8 cellular contexts compared by ENCODE assay signal in genomic region chr2:206157014-206157413, GRCh38. TPM values are rescaled to one million over a fixed set of nuclear protein-coding genes. Genes with fewer than 3 reads are reported as not detected.
DNase-seq lines count a peak whose midpoint lies in the region; ATAC-seq and TF ChIP-seq lines count a peak whose summit lies in the region.
"Not testable (repeated sequence)": the region's sequence is repeated elsewhere in the genome, so short reads cannot be mapped to it uniquely, and the experiment has no call there.

No MANE protein-coding gene starts in this region.

- H3K4me2 ChIP-seq in Karpas-422 (ENCODE audit: low read depth, low read length, poor library complexity, severe bottlenecking) (peak overlapping the region; percentile 74), smooth muscle cell (peak overlapping the region; percentile 92)

- not testable (repeated sequence) for H3K27ac Mint-ChIP-seq in CD4-positive, CD25-positive, alpha-beta regulatory T cell; T-helper 2 cell treated with Interferon-gamma antibody and Interleukin-4, amounts not matched to agents 5 μg/mL and 100 μg/mL, for 36 hours; glutamatergic neuron (ENCODE audit: unreplicated experiment); natural killer cell treated with Interleukin-12 subunit alpha and Interleukin-12 subunit beta and Interleukin-15 and Interleukin-18, amount 100 ng/mL, for 72 hours
- peak overlapping the region; percentile 22 for H3K27ac Mint-ChIP-seq in activated T-helper 2 cell treated with anti-CD3 and anti-CD28 coated beads, Interferon-gamma antibody, Interleukin-2, Interleukin-4, amounts not matched to agents 10 μg/mL and 5 μg/mL and 100 μg/mL, durations not matched to agents 14 hours and 24 hours and 36 hours

- intact Hi-C loops in activated T-helper 2 cell treated with anti-CD3 and anti-CD28 coated beads, Interferon-gamma antibody, Interleukin-2, Interleukin-4, amounts not matched to agents 10 μg/mL and 5 μg/mL and 100 μg/mL, durations not matched to agents 14 hours and 24 hours and 36 hours (cut with micrococcal nuclease): loop anchor here (10.0 kb wide), 1 partner anchor 1368 kb away; the partner anchor contains the start of gene CREB1
- intact Hi-C loops in breast epithelium (cut with DNase I; ENCODE audit: low total_unique reads): not testable (repeated sequence)

- H3K79me2 ChIP-seq in Karpas-422 (ENCODE audit: low read length) (peaks cover 91% of the 10 kb centered on the region), smooth muscle cell (ENCODE audit: low read depth) (peaks cover 92% of the 10 kb centered on the region)

- H2AFZ ChIP-seq in Karpas-422 (ENCODE audit: low read length); smooth muscle cell (ENCODE audit: low read depth): not testable (repeated sequence)

- not testable (repeated sequence) for H3K27me3 ChIP-seq in CD4-positive, CD25-positive, alpha-beta regulatory T cell (ENCODE audit: control insufficient read depth, insufficient read depth, low read length); Karpas-422 (ENCODE audit: low read length); breast epithelium; smooth muscle cell (ENCODE audit: low read depth)

- H3K9ac ChIP-seq in Karpas-422 (ENCODE audit: low read length); smooth muscle cell (ENCODE audit: low read depth): not testable (repeated sequence)

- H3F3A ChIP-seq in smooth muscle cell (ENCODE audit: low read depth): not testable (repeated sequence)

- not testable (repeated sequence) for H3K9me3 Mint-ChIP-seq in CD4-positive, CD25-positive, alpha-beta regulatory T cell; T-helper 2 cell treated with Interferon-gamma antibody and Interleukin-4, amounts not matched to agents 5 μg/mL and 100 μg/mL, for 36 hours; activated T-helper 2 cell treated with anti-CD3 and anti-CD28 coated beads, Interferon-gamma antibody, Interleukin-2, Interleukin-4, amounts not matched to agents 10 μg/mL and 5 μg/mL and 100 μg/mL, durations not matched to agents 14 hours and 24 hours and 36 hours; glutamatergic neuron (ENCODE audit: unreplicated experiment); natural killer cell treated with Interleukin-12 subunit alpha and Interleukin-12 subunit beta and Interleukin-15 and Interleukin-18, amount 100 ng/mL, for 72 hours

- H3K9me3 ChIP-seq in CD4-positive, CD25-positive, alpha-beta regulatory T cell (ENCODE audit: control insufficient read depth in 2 of 2, low read length in 2 of 2); Karpas-422 (ENCODE audit: low read length); breast epithelium; smooth muscle cell (replicated peaks; ENCODE audit: low read depth): not testable (repeated sequence)

- H3K4me3 ChIP-seq in CD4-positive, CD25-positive, alpha-beta regulatory T cell (ENCODE audit: low read depth, low read length): peak overlapping the region; percentile 47
- H3K4me3 ChIP-seq in Karpas-422 (ENCODE audit: low read length) (0 out of 2 replicates have a peak overlapping the region, but pooled peaks have one; percentile 75), breast epithelium (peak overlapping the region in 2 of 3 donors; percentile 61 to 89)
- H3K4me3 ChIP-seq in smooth muscle cell: not testable (repeated sequence)

- H4K20me1 ChIP-seq in Karpas-422 (ENCODE audit: insufficient read depth, low read depth, low read length): not testable (repeated sequence)
- peaks cover 59% of the 10 kb centered on the region for H4K20me1 ChIP-seq in smooth muscle cell (ENCODE audit: low read depth)

- DNase-seq in CD4-positive, CD25-positive, alpha-beta regulatory T cell; Karpas-422; T-helper 2 cell treated with Interferon-gamma antibody and Interleukin-4, amounts not matched to agents 5 μg/mL and 100 μg/mL, for 36 hours (ENCODE audit: low spot score); activated T-helper 2 cell treated with anti-CD3 and anti-CD28 coated beads, Interferon-gamma antibody, Interleukin-2, Interleukin-4, amounts not matched to agents 10 μg/mL and 5 μg/mL and 100 μg/mL, durations not matched to agents 14 hours and 24 hours and 36 hours (ENCODE audit: low spot score); breast epithelium (ENCODE audit: low spot score in 2 of 2); glutamatergic neuron; natural killer cell treated with Interleukin-12 subunit alpha and Interleukin-12 subunit beta and Interleukin-15 and Interleukin-18, amount 100 ng/mL, for 72 hours (ENCODE audit: low spot score); smooth muscle cell (lab: John Stamatoyannopoulos, UW; ENCODE audit: unreplicated experiment): not testable (repeated sequence)

- WGBS in smooth muscle cell (ENCODE audit: low lambda C conversion rate): 86% methylated on average over 11 of the region's 11 CpGs

- not testable (repeated sequence) for H3K36me3 Mint-ChIP-seq in CD4-positive, CD25-positive, alpha-beta regulatory T cell; glutamatergic neuron (ENCODE audit: unreplicated experiment)
- H3K36me3 Mint-ChIP-seq in T-helper 2 cell treated with Interferon-gamma antibody and Interleukin-4, amounts not matched to agents 5 μg/mL and 100 μg/mL, for 36 hours (ENCODE audit: low read depth): peaks cover 39% of the 10 kb centered on the region
- H3K36me3 Mint-ChIP-seq in activated T-helper 2 cell treated with anti-CD3 and anti-CD28 coated beads, Interferon-gamma antibody, Interleukin-2, Interleukin-4, amounts not matched to agents 10 μg/mL and 5 μg/mL and 100 μg/mL, durations not matched to agents 14 hours and 24 hours and 36 hours (ENCODE audit: low read depth): peaks cover 52% of the 10 kb centered on the region
- H3K36me3 Mint-ChIP-seq in natural killer cell treated with Interleukin-12 subunit alpha and Interleukin-12 subunit beta and Interleukin-15 and Interleukin-18, amount 100 ng/mL, for 72 hours: peaks cover 26% of the 10 kb centered on the region

- not testable (repeated sequence) for TF ChIP-seq POLR2A in breast epithelium (IDR thresholded peaks at IDR 0.05)

- peaks cover 30 to 59% (median 45%) of the 10 kb centered on the region in 4 donors for H3K4me1 Mint-ChIP-seq in CD4-positive, CD25-positive, alpha-beta regulatory T cell
- peaks cover 27% of the 10 kb centered on the region for H3K4me1 Mint-ChIP-seq in T-helper 2 cell treated with Interferon-gamma antibody and Interleukin-4, amounts not matched to agents 5 μg/mL and 100 μg/mL, for 36 hours (ENCODE audit: low read depth)
- H3K4me1 Mint-ChIP-seq in activated T-helper 2 cell treated with anti-CD3 and anti-CD28 coated beads, Interferon-gamma antibody, Interleukin-2, Interleukin-4, amounts not matched to agents 10 μg/mL and 5 μg/mL and 100 μg/mL, durations not matched to agents 14 hours and 24 hours and 36 hours (ENCODE audit: low read depth): peaks cover 21% of the 10 kb centered on the region
- H3K4me1 Mint-ChIP-seq in glutamatergic neuron (ENCODE audit: low read depth, unreplicated experiment): peaks cover 15% of the 10 kb centered on the region
- H3K4me1 Mint-ChIP-seq in natural killer cell treated with Interleukin-12 subunit alpha and Interleukin-12 subunit beta and Interleukin-15 and Interleukin-18, amount 100 ng/mL, for 72 hours (ENCODE audit: low read depth in 2 of 2): peaks cover 23 to 26% of the 10 kb centered on the region in 2 donors

- H3K4me1 ChIP-seq in CD4-positive, CD25-positive, alpha-beta regulatory T cell (ENCODE audit: control insufficient read depth, insufficient read depth, low read length, poor library complexity, severe bottlenecking): peaks cover 36% of the 10 kb centered on the region
- peaks cover 30% of the 10 kb centered on the region for H3K4me1 ChIP-seq in Karpas-422 (ENCODE audit: low read length)
- not testable (repeated sequence) for H3K4me1 ChIP-seq in breast epithelium; smooth muscle cell (ENCODE audit: low read depth)

- not testable (repeated sequence) for ATAC-seq in CD4-positive, CD25-positive, alpha-beta regulatory T cell (ENCODE audit: low read depth in 2 of 2); natural killer cell treated with Interleukin-12 subunit alpha and Interleukin-12 subunit beta and Interleukin-15 and Interleukin-18, amount 100 ng/mL, for 72 hours

- peak overlapping the region; percentile 87 to 99 (median 98) for H3K4me3 Mint-ChIP-seq in CD4-positive, CD25-positive, alpha-beta regulatory T cell
- H3K4me3 Mint-ChIP-seq in T-helper 2 cell treated with Interferon-gamma antibody and Interleukin-4, amounts not matched to agents 5 μg/mL and 100 μg/mL, for 36 hours: peak overlapping the region; percentile 93
- H3K4me3 Mint-ChIP-seq in activated T-helper 2 cell treated with anti-CD3 and anti-CD28 coated beads, Interferon-gamma antibody, Interleukin-2, Interleukin-4, amounts not matched to agents 10 μg/mL and 5 μg/mL and 100 μg/mL, durations not matched to agents 14 hours and 24 hours and 36 hours (ENCODE audit: low read depth): not testable (repeated sequence)
- H3K4me3 Mint-ChIP-seq in glutamatergic neuron (ENCODE audit: unreplicated experiment): peak overlapping the region; percentile 99
- peak overlapping the region; percentile 32 for H3K4me3 Mint-ChIP-seq in natural killer cell treated with Interleukin-12 subunit alpha and Interleukin-12 subunit beta and Interleukin-15 and Interleukin-18, amount 100 ng/mL, for 72 hours

- H3K36me3 ChIP-seq in CD4-positive, CD25-positive, alpha-beta regulatory T cell (ENCODE audit: control insufficient read depth, insufficient read depth, low read length): peaks cover 13% of the 10 kb centered on the region
- peaks cover 27% of the 10 kb centered on the region for H3K36me3 ChIP-seq in Karpas-422 (ENCODE audit: insufficient read depth, low read length)
- H3K36me3 ChIP-seq in breast epithelium; smooth muscle cell (ENCODE audit: low read depth): not testable (repeated sequence)

- H3K9me2 ChIP-seq in Karpas-422 (replicated peaks; ENCODE audit: insufficient read depth, low read length): not testable (repeated sequence)

- H3K27me3 Mint-ChIP-seq in CD4-positive, CD25-positive, alpha-beta regulatory T cell; T-helper 2 cell treated with Interferon-gamma antibody and Interleukin-4, amounts not matched to agents 5 μg/mL and 100 μg/mL, for 36 hours (ENCODE audit: low read depth); activated T-helper 2 cell treated with anti-CD3 and anti-CD28 coated beads, Interferon-gamma antibody, Interleukin-2, Interleukin-4, amounts not matched to agents 10 μg/mL and 5 μg/mL and 100 μg/mL, durations not matched to agents 14 hours and 24 hours and 36 hours (ENCODE audit: low read depth); glutamatergic neuron (ENCODE audit: unreplicated experiment); natural killer cell treated with Interleukin-12 subunit alpha and Interleukin-12 subunit beta and Interleukin-15 and Interleukin-18, amount 100 ng/mL, for 72 hours: not testable (repeated sequence)

- TF ChIP-seq CTCF in breast epithelium (IDR thresholded peaks at IDR 0.05); glutamatergic neuron (IDR thresholded peaks at IDR 0.05; ENCODE audit: partially characterized antibody, unreplicated experiment); smooth muscle cell (IDR thresholded peaks at IDR 0.05; ENCODE audit: borderline replicate concordance, insufficient read depth, poor library complexity, severe bottlenecking): not testable (repeated sequence)

- not testable (repeated sequence) for H3K27ac ChIP-seq in CD4-positive, CD25-positive, alpha-beta regulatory T cell (ENCODE audit: insufficient read depth, low read length, poor library complexity, severe bottlenecking); Karpas-422 (ENCODE audit: low read length); breast epithelium; smooth muscle cell (ENCODE audit: low read depth)

RNA-seq across cellular contexts. Expression of gene NDUFS1, which starts 2.2 kb away (rescaled TPM):
- total RNA-seq in CD4-positive, CD25-positive, alpha-beta regulatory T cell: 33.9 TPM
- 10 to 100 TPM; 36.3 to 51.5 (median 45.0) TPM for polyA plus RNA-seq in CD4-positive, CD25-positive, alpha-beta regulatory T cell
- total RNA-seq in Karpas-422 (2014; rRNA removed; shearing (Covaris generic); ENCODE audit: low replicate concordance): 76.4 and 83.6 TPM in 2 replicates
- 80.7 and 84.3 TPM in 2 replicates for total RNA-seq in activated T-helper 2 cell treated with anti-CD3 and anti-CD28 coated beads, Interferon-gamma antibody, Interleukin-2, Interleukin-4, amounts not matched to agents 10 μg/mL and 5 μg/mL and 100 μg/mL, durations not matched to agents 14 hours and 24 hours and 36 hours
- total RNA-seq in breast epithelium (10 to 100 TPM; 55.1 to 78.4 (median 61.0) TPM), glutamatergic neuron (ENCODE audit: unreplicated experiment) (114 TPM), smooth muscle cell (101 and 182 TPM in 2 replicates)
- total RNA-seq in natural killer cell treated with Interleukin-12 subunit alpha and Interleukin-12 subunit beta and Interleukin-15 and Interleukin-18, amount 100 ng/mL, for 72 hours: 10 to 100 TPM; 73.4 to 78.0 TPM
- polyA plus RNA-seq in smooth muscle cell: 59.0 and 62.0 TPM in 2 replicates

RNA-seq across cellular contexts. Expression of gene EEF1B2, which starts 2.7 kb away (rescaled TPM):
- 511 TPM for total RNA-seq in CD4-positive, CD25-positive, alpha-beta regulatory T cell
- polyA plus RNA-seq in CD4-positive, CD25-positive, alpha-beta regulatory T cell: 1,000 to 10,000 TPM in 2 of 4 donors, 100 to 1,000 TPM in 2; 527 to 1,183 (median 902) TPM
- 588 and 786 TPM in 2 replicates for total RNA-seq in Karpas-422 (2014; rRNA removed; shearing (Covaris generic); ENCODE audit: low replicate concordance)
- total RNA-seq in activated T-helper 2 cell treated with anti-CD3 and anti-CD28 coated beads, Interferon-gamma antibody, Interleukin-2, Interleukin-4, amounts not matched to agents 10 μg/mL and 5 μg/mL and 100 μg/mL, durations not matched to agents 14 hours and 24 hours and 36 hours: 719 and 724 TPM in 2 replicates
- 100 to 1,000 TPM; 359 to 563 (median 425) TPM for total RNA-seq in breast epithelium
- total RNA-seq in glutamatergic neuron (ENCODE audit: unreplicated experiment): 246 TPM
- total RNA-seq in natural killer cell treated with Interleukin-12 subunit alpha and Interleukin-12 subunit beta and Interleukin-15 and Interleukin-18, amount 100 ng/mL, for 72 hours: 100 to 1,000 TPM; 408 to 472 TPM
- total RNA-seq in smooth muscle cell: 401 and 449 TPM in 2 replicates
- 322 and 336 TPM in 2 replicates for polyA plus RNA-seq in smooth muscle cell
